ENCODE assay signal across 34 cellular contexts in genomic region chr6:28159029-28159607, GRCh38.
"Had no signal": no experiment of that assay in that cellular context is flagged by ENCODE, and none has a peak within 500 bp of the region (broad histone marks: within the 10 kb centered on the region; RNA-seq: fewer than 3 reads in every experiment).

No MANE protein-coding gene starts in this region.

- H3K4me3 ChIP-seq: MG63 had no signal

- H3K9me3 ChIP-seq: MG63 had no signal

- H3K27me3 ChIP-seq: MG63 had no signal

- DNase-seq: Karpas-422, Kasumi-1, MG63, MM.1S, MV-4-11, NCI-H1048, NCI-H1092, NCI-H1092 treated with DMSO at 0.1 percent for 48 hours, NCI-H1105, NCI-H1105 treated with DMSO at 0.1 percent for 48 hours, NCI-H1417, NCI-H1417 treated with DMSO at 0.1 percent for 48 hours, NCI-H1436, NCI-H1436 treated with DMSO at 0.1 percent for 48 hours, NCI-H146, NCI-H1694, NCI-H1694 treated with DMSO at 0.1 percent for 48 hours, NCI-H187, NCI-H187 treated with DMSO at 0.1 percent for 48 hours, NCI-H1930, NCI-H2029, NCI-H2029 treated with DMSO at 0.1 percent for 48 hours, NCI-H2081, NCI-H2081 treated with DMSO at 0.1 percent for 48 hours, NCI-H2107, NCI-H2171, NCI-H2171 treated with DMSO at 0.1 percent for 48 hours, NCI-H2227 treated with DMSO at 0.1 percent for 48 hours, NCI-H226, NCI-H345, NCI-H446, NCI-H446 treated with DMSO at 0.1 percent for 48 hours, NCI-H510A treated with DMSO at 0.1 percent for 48 hours, NCI-H524 had no signal
